Comparison of ENCODE assay signal across 8 cellular contexts in the genomic region with DNA sequence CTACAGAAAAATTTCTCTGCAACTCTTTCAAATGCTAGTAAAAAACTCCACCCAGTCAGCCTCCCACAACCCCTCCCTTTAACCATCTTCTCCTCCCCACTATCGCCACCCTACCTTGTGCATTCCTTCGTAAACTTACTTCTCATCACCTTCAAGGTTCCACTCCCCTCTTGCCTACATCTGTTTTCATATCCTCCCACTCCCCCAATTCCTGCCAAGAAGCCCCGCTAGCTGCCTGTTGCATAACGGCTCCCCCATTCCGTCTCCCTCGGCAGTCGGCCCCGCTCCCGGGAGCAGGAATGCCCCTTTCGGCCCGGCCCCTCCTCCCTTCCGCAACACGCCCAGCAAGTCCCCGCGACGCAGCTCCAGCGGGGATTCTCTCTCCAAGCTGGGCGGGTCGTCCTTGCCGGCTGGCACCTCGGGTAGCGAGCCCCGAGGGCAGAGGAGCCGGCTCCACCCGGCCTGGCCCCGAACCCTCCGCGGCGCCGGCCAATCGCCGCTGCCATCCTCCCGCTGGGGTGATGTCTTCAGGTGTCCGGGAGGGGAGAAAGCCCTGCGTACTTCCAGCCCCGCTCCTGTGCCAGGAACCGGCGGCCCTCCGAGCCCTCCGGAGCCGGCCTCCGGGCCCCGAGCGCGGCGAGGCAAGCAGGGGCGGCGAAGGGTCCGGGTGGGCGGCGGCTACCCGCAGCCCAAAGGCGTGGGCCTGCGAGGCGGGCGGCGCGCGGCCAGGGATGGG. TPM values are rescaled to one million over a fixed set of nuclear protein-coding genes. Genes with fewer than 3 reads are reported as not detected.
DNase-seq lines count a peak whose midpoint lies in the region; ATAC-seq and TF ChIP-seq lines count a peak whose summit lies in the region.

No MANE protein-coding gene starts in this region.

- H3K36me3 ChIP-seq in transverse colon, result no peaks in the 10 kb centered on the region

- peak overlapping the region; percentile 93 to 99 (median 98) for H3K27ac ChIP-seq in transverse colon

- no peaks in the 10 kb centered on the region for H3K27me3 ChIP-seq in transverse colon

- H3K27ac Mint-ChIP-seq in activated naive CD4-positive, alpha-beta T cell treated with anti-CD3 and anti-CD28 coated beads, Interleukin-2, amount 50 U/mL, for 24 hours, result peak overlapping the region; percentile 90

- peak; percentile 59 for TF ChIP-seq POLR2A in transverse colon (IDR thresholded peaks at IDR 0.05)

- TF ChIP-seq CTCF in omental fat pad (IDR thresholded peaks at IDR 0.05), result no peak
- TF ChIP-seq CTCF in transverse colon (IDR thresholded peaks at IDR 0.05), result no peak

- H3K9me3 Mint-ChIP-seq in activated naive CD4-positive, alpha-beta T cell treated with anti-CD3 and anti-CD28 coated beads, Interleukin-2, amount 50 U/mL, for 24 hours, result no peaks in the 10 kb centered on the region

- peaks cover 18% of the 10 kb centered on the region for H3K4me1 Mint-ChIP-seq in activated naive CD4-positive, alpha-beta T cell treated with anti-CD3 and anti-CD28 coated beads, Interleukin-2, amount 50 U/mL, for 24 hours

- in situ Hi-C loops in transverse colon (cut with MboI; ENCODE audit: low pct_ligation_motif_present in 1 of 4, low pct_unique_long_range_greater_than_20kb in 1 of 4, low sequenced_read_pairs in 3 of 4), result no loop called here

- H3K9me3 ChIP-seq in transverse colon, result no peaks in the 10 kb centered on the region

- H3K36me3 Mint-ChIP-seq in activated naive CD4-positive, alpha-beta T cell treated with anti-CD3 and anti-CD28 coated beads, Interleukin-2, amount 50 U/mL, for 24 hours, result no peaks in the 10 kb centered on the region

- ATAC-seq in GM21447 (IDR thresholded peaks at IDR 0.05; ENCODE audit: unreplicated experiment) (peak; percentile 46), omental fat pad (ENCODE audit: low FRiP score) (peak; percentile 73)

- H3K4me3 Mint-ChIP-seq in activated naive CD4-positive, alpha-beta T cell treated with anti-CD3 and anti-CD28 coated beads, Interleukin-2, amount 50 U/mL, for 24 hours, result peak overlapping the region; percentile 95

- no peaks in the 10 kb centered on the region for H3K27me3 Mint-ChIP-seq in activated naive CD4-positive, alpha-beta T cell treated with anti-CD3 and anti-CD28 coated beads, Interleukin-2, amount 50 U/mL, for 24 hours

- H3K4me1 ChIP-seq in transverse colon, result peaks cover 24 to 64% (median 41%) of the 10 kb centered on the region in 4 donors

- peak; percentile 7 for DNase-seq in DMS53 treated with DMSO at 0.1 percent for 48 hours (lab: John Stamatoyannopoulos, UW; ENCODE audit: unreplicated experiment)
- peak in 42 of 76 experiments; percentile 5 to 70 (median 38) for DNase-seq in HUDEP-2 (lab: John Stamatoyannopoulos, UW; ENCODE audit: unreplicated experiment in 76 of 76)
- peak; percentile 67 for DNase-seq in SK-N-DZ (ENCODE audit: low spot score)
- peak; percentile 79 for DNase-seq in glomerular visceral epithelial cell (ENCODE audit: extremely low spot score)
- peak; percentile 39 for DNase-seq in omental fat pad (ENCODE audit: low spot score)
- DNase-seq in transverse colon, result peak; percentile 80

- intact Hi-C loops in transverse colon (cut with DNase I; ENCODE audit: low total_unique reads), result loop anchor here (10.0 kb wide), 1 partner anchor 172 kb away; the partner anchor contains the start of gene IST1

- TF ChIP-seq EP300 in transverse colon (IDR thresholded peaks at IDR 0.05; ENCODE audit: low read depth), result no peak

- 0 to 2% methylated on average over 14 to 20 of the region's 59 CpGs for WGBS in transverse colon (ENCODE audit: low coverage in 1 of 2), 2 donors

- peak overlapping the region; percentile 77 to 90 (median 88) for H3K4me3 ChIP-seq in transverse colon

RNA-seq across cellular contexts. Expression of gene PHLPP2, which starts 1.5 kb away (rescaled TPM):
- 2.0 and 2.4 TPM in 2 replicates for polyA plus RNA-seq in SK-N-DZ (2014; cell fraction: cytosol; rRNA removed)
- polyA plus RNA-seq in SK-N-DZ (2014; cell fraction: nucleus; rRNA removed), result 3.4 and 5.5 TPM in 2 replicates
- total RNA-seq in omental fat pad, result 10 to 100 TPM in 3 of 4 donors, 1 to 10 TPM in 1; 7.4 to 21.5 (median 17.4) TPM
- total RNA-seq in transverse colon, result 10 to 100 TPM; 50.5 to 98.4 (median 89.6) TPM

Comparison
In these comparisons a context has a peak if more than half of its experiments do, and no peak if none do; other contexts are left out.
1. Peak in every context shown above with its lines: DNase-seq, ATAC-seq, H3K4me3 ChIP-seq and H3K27ac ChIP-seq.
2. DNase-seq: peak in every context shown above with its lines; median percentile 80 in transverse colon; 79 in glomerular visceral epithelial cell; 67 in SK-N-DZ; 39 in omental fat pad; 38 in HUDEP-2; 7 in DMS53 treated with DMSO at 0.1 percent for 48 hours.